In genomic region chr10:70285432-70285831, GRCh38 we compare ENCODE assay signal across 37 cellular contexts. TPM values are rescaled to one million over a fixed set of nuclear protein-coding genes. Genes with fewer than 3 reads are reported as not detected.
"Had no signal": no experiment of that assay in that cellular context is flagged by ENCODE, and none has a peak within 500 bp of the region (broad histone marks: within the 10 kb centered on the region; RNA-seq: fewer than 3 reads in every experiment).

No MANE protein-coding gene starts in this region.

- FAIRE-seq: astrocyte, bronchial epithelial cell had no signal

- H3K27ac ChIP-seq: adrenal gland, ascending aorta, body of pancreas, brain microvascular endothelial cell, breast epithelium, cardiac muscle cell had no signal

- H3K4me3 ChIP-seq: adrenal gland, ascending aorta, body of pancreas, breast epithelium, cardiac muscle cell had no signal

- H3K36me3 ChIP-seq: adrenal gland, ascending aorta, brain microvascular endothelial cell, breast epithelium, cardiac muscle cell had no signal

- H3K9me3 ChIP-seq: adrenal gland, ascending aorta, body of pancreas, breast epithelium had no signal

- H3K4me1 ChIP-seq: breast epithelium had no signal

- DNase-seq: activated effector memory CD4-positive, alpha-beta T cell treated with anti-CD3 and anti-CD28 coated beads, Interleukin-2, amount 50 U/mL, for 16 hours; activated effector memory CD4-positive, alpha-beta T cell treated with Interleukin-2 at 50 U/mL for 16 hours; activated gamma-delta T cell; activated gamma-delta T cell treated with Interleukin-2 at 50 U/mL for 16 hours; activated naive CD4-positive, alpha-beta T cell; activated naive CD4-positive, alpha-beta T cell treated with anti-CD3 and anti-CD28 coated beads for 36 hours; activated naive CD4-positive, alpha-beta T cell treated with anti-CD3 and anti-CD28 coated beads, Interleukin-2, amount 10 ng/mL, durations not matched to agents 7 days and 5 days; activated naive CD4-positive, alpha-beta T cell treated with anti-CD3 and anti-CD28 coated beads, Interleukin-2, amount 50 U/mL, for 16 hours; activated naive CD4-positive, alpha-beta T cell treated with Interleukin-2 at 50 U/mL for 16 hours; activated naive CD8-positive, alpha-beta T cell treated with anti-CD3 and anti-CD28 coated beads for 36 hours; activated naive CD8-positive, alpha-beta T cell treated with anti-CD3 and anti-CD28 coated beads, Interleukin-2, amount 10 ng/mL, durations not matched to agents 7 days and 5 days; activated naive CD8-positive, alpha-beta T cell treated with anti-CD3 and anti-CD28 coated beads, Interleukin-2, amount 50 U/mL, for 24 hours; activated T-cell treated with anti-CD3 and anti-CD28 coated beads, Interleukin-2, amount 50 U/mL, for 1 hour; activated T-cell treated with anti-CD3 and anti-CD28 coated beads, Interleukin-2, amount 50 U/mL, for 24 hours; activated T-cell treated with anti-CD3 and anti-CD28 coated beads, Interleukin-2, amount 50 U/mL, for 4 hours; activated T-cell treated with anti-CD3 and anti-CD28 coated beads, Interleukin-2, amount 50 U/mL, for 48 hours; activated T-cell treated with anti-CD3 and anti-CD28 coated beads, Interleukin-2, amount 50 U/mL, for 72 hours; amniotic stem cell; amygdala; anterior cingulate cortex; aorta; body of pancreas; brain microvascular endothelial cell; caudate nucleus; central memory CD4-positive, alpha-beta T cell; cerebellar nuclear complex had no signal

- ATAC-seq: activated naive CD4-positive, alpha-beta T cell treated with anti-CD3 and anti-CD28 coated beads, Interleukin-2, amount 50 U/mL, for 72 hours; activated naive CD8-positive, alpha-beta T cell treated with anti-CD3 and anti-CD28 coated beads, Interleukin-2, amount 50 U/mL, for 24 hours; activated T-cell treated with anti-CD3 and anti-CD28 coated beads, Interleukin-2, amount 50 U/mL, for 4 hours; activated T-cell treated with anti-CD3 and anti-CD28 coated beads, Interleukin-2, amount 50 U/mL, for 72 hours; activated T-helper 17 cell treated with anti-CD3 and anti-CD28 coated beads, Interleukin-2, amount 50 U/mL, for 72 hours; body of pancreas had no signal

RNA-seq across cellular contexts. Expression of gene NPFFR1, which starts 1.6 kb away (rescaled TPM):
- total RNA-seq: activated naive CD4-positive, alpha-beta T cell treated with anti-CD3 and anti-CD28 coated beads for 36 hours; activated naive CD4-positive, alpha-beta T cell treated with anti-CD3 and anti-CD28 coated beads, Interleukin-2, amount 50 U/mL, for 72 hours; activated naive CD8-positive, alpha-beta T cell treated with anti-CD3 and anti-CD28 coated beads for 36 hours; activated T-cell treated with anti-CD3 and anti-CD28 coated beads, Interleukin-2, amount 50 U/mL, for 4 hours; activated T-helper 1 cell treated with anti-CD3 and anti-CD28 coated beads, Interleukin-12 subunit alpha, Interleukin-12 subunit beta, Interleukin-2, Interleukin-4 antibody, amounts not matched to agents 30 ng/mL and 10 ng/mL and 1 ng/mL, durations not matched to agents 14 hours and 24 hours and 36 hours; activated T-helper 17 cell treated with anti-CD3 and anti-CD28 coated beads, Interleukin-2, amount 50 U/mL, for 72 hours; activated T-helper 2 cell treated with anti-CD3 and anti-CD28 coated beads, Interferon-gamma antibody, Interleukin-2, Interleukin-4, amounts not matched to agents 10 μg/mL and 5 μg/mL and 100 μg/mL, durations not matched to agents 14 hours and 24 hours and 36 hours; ascending aorta; astrocyte; body of pancreas; bronchial epithelial cell; cardiac muscle cell; chondrocyte had no signal
- polyA plus RNA-seq: cardiac muscle cell had no signal
